In the genomic region with DNA sequence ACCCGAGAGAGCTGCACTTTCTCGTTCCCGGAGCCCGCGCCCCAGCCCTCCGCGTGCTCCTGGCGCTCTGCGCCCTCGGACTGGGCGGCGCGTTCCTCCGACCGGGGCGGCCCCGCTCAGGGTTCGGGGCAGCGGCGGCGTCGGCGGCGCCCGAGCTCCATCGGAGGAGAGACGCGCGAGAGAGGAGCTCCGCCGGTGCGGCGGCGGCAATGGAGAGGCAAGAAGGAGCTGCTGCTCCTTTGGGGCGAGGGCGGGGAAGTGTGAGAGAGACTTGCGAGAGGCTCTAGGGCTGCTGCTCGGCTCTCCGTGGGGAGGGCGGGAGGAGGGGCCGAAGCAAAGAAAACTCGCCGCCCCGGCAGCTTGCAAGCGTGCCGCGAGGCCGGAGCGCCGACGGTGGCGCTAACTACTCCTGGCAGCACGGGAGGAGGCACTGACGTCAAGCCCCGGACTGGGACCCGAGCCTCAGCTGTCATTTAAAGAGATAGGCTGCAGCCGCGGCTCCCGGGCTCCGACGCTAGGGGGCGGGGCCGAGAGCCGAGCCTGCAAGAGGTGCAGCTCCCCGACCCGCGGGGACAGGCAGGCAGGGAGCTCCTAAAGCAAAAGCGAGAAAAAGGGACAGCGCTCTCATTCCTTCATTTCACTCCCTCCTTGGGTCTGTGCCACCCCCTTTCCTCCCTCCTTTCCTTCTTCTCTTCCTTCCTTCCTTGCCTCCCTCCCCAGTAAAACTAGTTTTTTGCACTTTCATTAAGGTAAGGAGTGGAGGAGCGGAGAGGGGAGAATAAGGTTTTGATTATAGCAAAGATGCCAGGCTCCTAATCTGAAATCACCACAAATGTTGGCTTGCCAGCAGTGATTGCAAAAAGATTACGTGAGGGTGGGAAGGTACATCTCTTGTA, we compare ENCODE assay signal across 8 cellular contexts. TPM values are rescaled to one million over a fixed set of nuclear protein-coding genes. Genes with fewer than 3 reads are reported as not detected.
DNase-seq lines count a peak whose midpoint lies in the region; ATAC-seq and TF ChIP-seq lines count a peak whose summit lies in the region.

A gene (minus strand): TSS at position 262 of the 896 bp plus-strand sequence.

- intact Hi-C loops in esophagus muscularis mucosa (cut with DNase I), result loop anchor here (5.0 to 10.0 kb wide), 2 partner anchors 46 to 229 kb away; a partner anchor contains a TSS

- peak within 1 kb of the TSS; percentile 65 to 75 (median 71) for H3K4me3 ChIP-seq in esophagus muscularis mucosa

- WGBS in esophagus muscularis mucosa, result 1% methylated on average over 46 of the region's 71 CpGs

- H3K36me3 ChIP-seq in esophagus muscularis mucosa, result no peaks in the 10 kb centered on the region

- H3K9me3 ChIP-seq in esophagus muscularis mucosa, result no peaks in the 10 kb centered on the region

- ATAC-seq in GM19324 (IDR thresholded peaks at IDR 0.05; ENCODE audit: low FRiP score, unreplicated experiment) (peak; percentile 93), HG03432 (IDR thresholded peaks at IDR 0.05; ENCODE audit: unreplicated experiment) (peak; percentile 98)

- no peak for TF ChIP-seq POLR2A in esophagus muscularis mucosa (IDR thresholded peaks at IDR 0.05; ENCODE audit: low read depth)

- TF ChIP-seq CTCF in esophagus muscularis mucosa (IDR thresholded peaks at IDR 0.05), result peak; percentile 60 to 76 (median 67)

- DNase-seq in C1 segment of cervical spinal cord (lab: John Stamatoyannopoulos, UW) (peak; percentile 60 to 99 (median 90)), NCI-H510A treated with DMSO at 0.1 percent for 48 hours (lab: John Stamatoyannopoulos, UW) (peak; percentile 65), esophagus muscularis mucosa (ENCODE audit: extremely low spot score) (peak; percentile 96), mucosa of gallbladder (ENCODE audit: low spot score) (peak; percentile 85)
- peak; percentile 87 for DNase-seq in activated CD8-positive, alpha-beta memory T cell treated with anti-CD3 and anti-CD28 coated beads, Interleukin-2, amount 50 U/mL, for 48 hours
- peak; percentile 53 to 62 for DNase-seq in stimulated activated CD8-positive, alpha-beta memory T cell treated with anti-CD3 and anti-CD28 coated beads, Interleukin-7, amount 100 ng/mL, for 48 hours (ENCODE audit: extremely low read depth in 1 of 2, low read depth in 1 of 2)

- peak within 1 kb of the TSS; percentile 87 to 94 (median 89) for H3K27ac ChIP-seq in esophagus muscularis mucosa (replicated peaks in 1 of 4)

- TF ChIP-seq EP300 in esophagus muscularis mucosa (IDR thresholded peaks at IDR 0.05), result no peak

- H3K4me1 ChIP-seq in esophagus muscularis mucosa, result peaks cover 16 to 42% (median 39%) of the 10 kb centered on the region in 4 donors

- H3K27me3 ChIP-seq in esophagus muscularis mucosa, result peaks cover 0 to 30% (median 2%) of the 10 kb centered on the region in 4 donors

RNA-seq across cellular contexts. Expression of the gene that starts here (rescaled TPM):
- 1 to 10 TPM in 2 of 4 donors, under 1 TPM in 2; 0.66 to 2.4 (median 1.5) TPM for total RNA-seq in esophagus muscularis mucosa
- 0.86 TPM for total RNA-seq in mucosa of gallbladder

Comparison
In these comparisons a context has a peak if more than half of its experiments do, and no peak if none do; other contexts are left out.
1. Peak in every context shown above with its lines: DNase-seq, ATAC-seq, H3K4me3 ChIP-seq and H3K27ac ChIP-seq.
2. Peak in DNase-seq in mucosa of gallbladder; RNA of the gene not detected or under 1 TPM.